14 cellular contexts compared by ENCODE assay signal in the genomic region with DNA sequence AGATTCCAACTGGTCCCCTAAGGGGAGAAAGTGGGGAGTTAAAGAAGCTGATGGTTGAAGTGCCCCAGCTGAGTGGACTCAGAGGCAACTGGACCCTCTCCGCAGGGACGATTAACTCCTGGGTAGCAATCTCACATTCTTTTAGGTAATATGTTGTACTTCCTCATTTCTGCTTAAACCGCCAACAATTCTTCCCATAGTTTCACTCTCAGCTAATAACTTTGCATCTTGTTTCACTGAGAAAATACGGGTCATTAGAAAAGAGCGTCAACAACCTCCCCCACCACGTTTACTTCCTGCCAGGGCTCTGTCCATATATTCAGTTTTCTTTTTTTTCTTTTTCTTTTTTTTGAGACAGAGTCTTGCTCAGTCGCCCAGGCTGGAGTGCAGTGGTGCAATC.
"Had no signal": no experiment of that assay in that cellular context is flagged by ENCODE, and none has a peak within 500 bp of the region (broad histone marks: within the 10 kb centered on the region; RNA-seq: fewer than 3 reads in every experiment).

No MANE protein-coding gene starts in this region.

- H3K79me2 ChIP-seq: parathyroid adenoma had no signal

- H3K4me3 Mint-ChIP-seq: activated naive CD8-positive, alpha-beta T cell; activated T-cell treated with anti-CD3 and anti-CD28 coated beads, Interleukin-2, amount 50 U/mL, for 24 hours; brain; central memory CD8-positive, alpha-beta T cell; mesothelial cell of epicardium had no signal

- H3K27me3 ChIP-seq: uterus had no signal

- H3K36me3 ChIP-seq: stomach, uterus had no signal

- H3K27ac ChIP-seq: stomach, uterus had no signal

- H3K4me1 Mint-ChIP-seq: central memory CD8-positive, alpha-beta T cell; mesothelial cell of epicardium had no signal

- H3K9me3 ChIP-seq: stomach, uterus had no signal

- H3K4me1 ChIP-seq: uterus had no signal

- H3K36me3 Mint-ChIP-seq: activated naive CD8-positive, alpha-beta T cell; brain; mesothelial cell of epicardium had no signal

- H3K4me3 ChIP-seq: stomach, uterus had no signal

- H3K9me3 Mint-ChIP-seq: activated T-cell treated with anti-CD3 and anti-CD28 coated beads, Interleukin-2, amount 50 U/mL, for 24 hours; central memory CD8-positive, alpha-beta T cell; mesothelial cell of epicardium had no signal

- H3K27ac Mint-ChIP-seq: activated naive CD8-positive, alpha-beta T cell; activated T-cell treated with anti-CD3 and anti-CD28 coated beads, Interleukin-2, amount 50 U/mL, for 24 hours; brain; mesothelial cell of epicardium had no signal

- DNase-seq: activated effector memory CD4-positive, alpha-beta T cell treated with anti-CD3 and anti-CD28 coated beads, Interleukin-2, amount 50 U/mL, for 16 hours; activated T-cell treated with anti-CD3 and anti-CD28 coated beads, Interleukin-2, amount 50 U/mL, for 24 hours; amygdala; hypothalamus; kidney glomerular epithelial cell; retina; stimulated activated CD4-positive, alpha-beta T cell treated with anti-CD3 and anti-CD28 coated beads, Interleukin-4, amount 100 ng/mL, for 1 hour; stomach; uterus had no signal
